ENCODE assay signal across 1 cellular context in genomic region chr5:115366223-115366622, GRCh38.
A peak's percentile ranks its signal among the peaks of the same experiment; 100 is the strongest.
TF ChIP-seq lines count a peak whose summit lies in the region.

No MANE protein-coding gene starts in this region.

TF ChIP-seq in SK-N-SH, 30 proteins besides CTCF, POLR2A, EP300 and RAD21 (continued from another document):
- TF ChIP-seq REST (IDR thresholded peaks at IDR 0.05; ENCODE audit: low read depth, low read length) = peak; percentile 66; the same call in 1 of the 2 replicates
- TF ChIP-seq ELF1 (IDR thresholded peaks at IDR 0.05) = peak; percentile 20; the same call in 1 of the 2 replicates
- 0 out of 2 replicates have a peak, but pooled peaks have one; percentile 47 for TF ChIP-seq TAF1 (IDR thresholded peaks at IDR 0.05; ENCODE audit: borderline replicate concordance, low read depth, low read length)
- TF ChIP-seq FOXM1 (IDR thresholded peaks at IDR 0.05; ENCODE audit: low read depth) = peak; percentile 65
- TF ChIP-seq IRF3 (IDR thresholded peaks at IDR 0.05; ENCODE audit: low read depth, low read length) = no peak
- TF ChIP-seq USF1 (IDR thresholded peaks at IDR 0.05; ENCODE audit: borderline replicate concordance, low read depth) = no peak
- no peak for TF ChIP-seq ZBTB33 (IDR thresholded peaks at IDR 0.05; ENCODE audit: borderline replicate concordance, low read depth)
- TF ChIP-seq TEAD4 (IDR thresholded peaks at IDR 0.05; ENCODE audit: borderline replicate concordance, insufficient read depth) = peak; percentile 95
- no peak for TF ChIP-seq NRF1 (IDR thresholded peaks at IDR 0.05; ENCODE audit: low read depth, low read length)
